Comparison of ENCODE assay signal across 8 cellular contexts in the genomic region with DNA sequence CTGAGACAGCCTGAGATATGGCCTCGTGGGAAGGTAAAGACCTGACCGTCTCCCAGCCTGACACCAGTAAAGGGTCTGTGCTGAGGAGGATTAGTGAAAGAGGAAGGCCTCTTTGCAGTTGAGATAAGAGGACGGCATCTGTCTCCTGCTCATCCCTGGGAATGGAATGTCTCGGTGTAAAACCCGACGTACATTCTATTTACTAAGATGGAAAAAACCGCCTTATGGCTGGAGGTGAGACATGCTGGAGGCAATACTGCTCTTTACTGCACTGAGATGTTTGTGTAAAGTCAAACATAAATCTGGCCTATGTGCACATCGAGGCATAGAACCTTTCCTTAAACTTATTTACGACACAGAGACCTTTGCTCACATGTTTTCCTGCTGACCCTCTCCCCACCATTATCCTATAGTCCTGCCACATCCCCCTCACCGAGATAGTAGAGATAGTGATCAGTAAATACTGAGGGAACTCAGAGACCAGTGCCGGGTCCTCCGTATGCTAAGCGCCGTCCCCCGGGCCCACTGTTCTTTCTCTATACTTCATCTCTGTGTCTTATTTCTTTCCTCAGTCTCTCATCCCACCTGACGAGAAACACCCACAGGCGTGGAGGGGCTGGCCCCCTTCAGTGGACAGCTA. TPM values are rescaled to one million over a fixed set of nuclear protein-coding genes. Genes with fewer than 3 reads are reported as not detected.
DNase-seq lines count a peak whose midpoint lies in the region; ATAC-seq and TF ChIP-seq lines count a peak whose summit lies in the region.
"Not testable (repeated sequence)": the region's sequence is repeated elsewhere in the genome, so short reads cannot be mapped to it uniquely, and the experiment has no call there.

No MANE protein-coding gene starts in this region.

- H3K27me3 ChIP-seq in RWPE2 (ENCODE audit: insufficient read depth, poor library complexity, severe bottlenecking); gastroesophageal sphincter; skeletal muscle satellite cell (ENCODE audit: control insufficient read depth, insufficient read depth, low read length): not testable (repeated sequence)

- peak overlapping the region; percentile 86 for H3K9ac ChIP-seq in skeletal muscle satellite cell (ENCODE audit: low read depth, low read length)

- peak overlapping the region; percentile 79 for H3K27ac ChIP-seq in RWPE2 (ENCODE audit: poor library complexity, severe bottlenecking)
- H3K27ac ChIP-seq in gastroesophageal sphincter = peak overlapping the region; percentile 99

- peak overlapping the region; percentile 81 to 88 for H3K4me3 Mint-ChIP-seq in activated T-cell treated with anti-CD3 and anti-CD28 coated beads, Interleukin-2, amount 50 U/mL, for 72 hours
- H3K4me3 Mint-ChIP-seq in central memory CD8-positive, alpha-beta T cell = peak overlapping the region; percentile 85
- peak overlapping the region; percentile 48 for H3K4me3 Mint-ChIP-seq in mesothelial cell of epicardium

- H3K36me3 ChIP-seq in RWPE2 (ENCODE audit: low read depth) (peaks cover 17% of the 10 kb centered on the region), gastroesophageal sphincter (peaks cover 3 to 12% of the 10 kb centered on the region in 2 donors)
- H3K36me3 ChIP-seq in skeletal muscle satellite cell (ENCODE audit: insufficient read depth, low read length) = not testable (repeated sequence)

- not testable (repeated sequence) for ATAC-seq in RWPE2 (ENCODE audit: low read depth); activated T-cell treated with anti-CD3 and anti-CD28 coated beads, Interleukin-2, amount 50 U/mL, for 72 hours (replicated peaks in 1 of 2); central memory CD8-positive, alpha-beta T cell (replicated peaks; ENCODE audit: extremely low read depth, poor library complexity, severe bottlenecking); gastroesophageal sphincter

- H3K9me3 ChIP-seq in RWPE2 (ENCODE audit: severe bottlenecking); gastroesophageal sphincter; skeletal muscle satellite cell (replicated peaks; ENCODE audit: low read length): not testable (repeated sequence)

- H3K4me1 Mint-ChIP-seq in activated T-cell treated with anti-CD3 and anti-CD28 coated beads, Interleukin-2, amount 50 U/mL, for 72 hours (ENCODE audit: low read depth) = peaks cover 50% of the 10 kb centered on the region
- H3K4me1 Mint-ChIP-seq in central memory CD8-positive, alpha-beta T cell = peaks cover 51% of the 10 kb centered on the region
- H3K4me1 Mint-ChIP-seq in mesothelial cell of epicardium = peaks cover 45% of the 10 kb centered on the region

- not testable (repeated sequence) for TF ChIP-seq POLR2A in gastroesophageal sphincter (IDR thresholded peaks at IDR 0.05)

- H3K4me2 ChIP-seq in skeletal muscle satellite cell (ENCODE audit: low read length) = peak overlapping the region; percentile 96

- not testable (repeated sequence) for TF ChIP-seq EP300 in gastroesophageal sphincter (IDR thresholded peaks at IDR 0.05)

- H3K36me3 Mint-ChIP-seq in activated T-cell treated with anti-CD3 and anti-CD28 coated beads, Interleukin-2, amount 50 U/mL, for 72 hours (ENCODE audit: insufficient read depth in 2 of 2) = peaks cover 15 to 21% of the 10 kb centered on the region in 2 donors
- H3K36me3 Mint-ChIP-seq in central memory CD8-positive, alpha-beta T cell (ENCODE audit: insufficient read depth) = peaks cover 13% of the 10 kb centered on the region
- H3K36me3 Mint-ChIP-seq in mesothelial cell of epicardium = peaks cover 19% of the 10 kb centered on the region

- H3K4me1 ChIP-seq in RWPE2 (ENCODE audit: insufficient read depth, poor library complexity, severe bottlenecking) (peaks cover 34% of the 10 kb centered on the region), gastroesophageal sphincter (peaks cover 5 to 64% (median 30%) of the 10 kb centered on the region in 3 donors), skeletal muscle satellite cell (ENCODE audit: control insufficient read depth, insufficient read depth, low read length) (peaks cover 51% of the 10 kb centered on the region)

- H3K27ac Mint-ChIP-seq in activated T-cell treated with anti-CD3 and anti-CD28 coated beads, Interleukin-2, amount 50 U/mL, for 72 hours = not testable (repeated sequence)
- peak overlapping the region; percentile 88 for H3K27ac Mint-ChIP-seq in central memory CD8-positive, alpha-beta T cell (ENCODE audit: low read depth)
- H3K27ac Mint-ChIP-seq in mesothelial cell of epicardium = peak overlapping the region; percentile 78

- H3K9me3 Mint-ChIP-seq in activated T-cell treated with anti-CD3 and anti-CD28 coated beads, Interleukin-2, amount 50 U/mL, for 72 hours; central memory CD8-positive, alpha-beta T cell: not testable (repeated sequence)
- H3K9me3 Mint-ChIP-seq in mesothelial cell of epicardium = peaks cover 15% of the 10 kb centered on the region

- not testable (repeated sequence) for DNase-seq in AG09309 (ENCODE audit: low read depth); HFF-Myc (ENCODE audit: extremely low read depth, low read depth); RWPE2 (ENCODE audit: low spot score); activated T-cell treated with anti-CD3 and anti-CD28 coated beads, Interleukin-2, amount 50 U/mL, for 72 hours; central memory CD8-positive, alpha-beta T cell (ENCODE audit: low spot score in 2 of 2); mesothelial cell of epicardium (ENCODE audit: low spot score in 2 of 2, unreplicated experiment in 2 of 2)

- 54 to 73% methylated on average over 7 to 15 of the region's 17 CpGs for WGBS in gastroesophageal sphincter (ENCODE audit: low coverage in 1 of 2), 2 donors

- not testable (repeated sequence) for H3K27me3 Mint-ChIP-seq in activated T-cell treated with anti-CD3 and anti-CD28 coated beads, Interleukin-2, amount 50 U/mL, for 72 hours (ENCODE audit: low read depth); central memory CD8-positive, alpha-beta T cell; mesothelial cell of epicardium (ENCODE audit: low read depth)

- peak overlapping the region; percentile 20 for H3K4me3 ChIP-seq in AG09309 (ENCODE audit: control insufficient read depth, low read depth, low read length)
- H3K4me3 ChIP-seq in HFF-Myc (replicated peaks; ENCODE audit: low read depth, low read length) = peak overlapping the region; percentile 60
- peak overlapping the region; percentile 59 for H3K4me3 ChIP-seq in RWPE2 (ENCODE audit: severe bottlenecking)
- peak overlapping the region; percentile 93 to 99 for H3K4me3 ChIP-seq in gastroesophageal sphincter
- H3K4me3 ChIP-seq in skeletal muscle satellite cell (ENCODE audit: low read length) = peak overlapping the region; percentile 88

- not testable (repeated sequence) for TF ChIP-seq CTCF in AG09309 (IDR thresholded peaks at IDR 0.05; ENCODE audit: control insufficient read depth, insufficient read depth, low read depth, low read length, missing control alignments); HFF-Myc (IDR thresholded peaks at IDR 0.05; ENCODE audit: low read depth, low read length, missing control alignments); RWPE2 (IDR thresholded peaks at IDR 0.05; ENCODE audit: poor library complexity, severe bottlenecking); gastroesophageal sphincter (IDR thresholded peaks at IDR 0.05); mesothelial cell of epicardium (IDR thresholded peaks at IDR 0.05; ENCODE audit: unreplicated experiment)

RNA-seq across cellular contexts. Expression of gene PRDX6, which starts 2.2 kb away (rescaled TPM):
- 100 to 1,000 TPM; 136 to 147 TPM for total RNA-seq in activated T-cell treated with anti-CD3 and anti-CD28 coated beads, Interleukin-2, amount 50 U/mL, for 72 hours
- total RNA-seq in gastroesophageal sphincter (100 to 1,000 TPM; 332 to 411 (median 384) TPM), mesothelial cell of epicardium (194 to 211 TPM (median 211 TPM) in 3 replicates)
- 231 and 249 TPM in 2 replicates for total RNA-seq in skeletal muscle satellite cell (2012; rRNA removed)

Comparison
In these comparisons a context has a peak if more than half of its experiments do, and no peak if none do; other contexts are left out.
1. H3K4me3 ChIP-seq: peak in every context shown above with its lines; median percentile 96 in gastroesophageal sphincter; 88 in skeletal muscle satellite cell; 60 in HFF-Myc; 59 in RWPE2; 20 in AG09309.